In the genomic region with DNA sequence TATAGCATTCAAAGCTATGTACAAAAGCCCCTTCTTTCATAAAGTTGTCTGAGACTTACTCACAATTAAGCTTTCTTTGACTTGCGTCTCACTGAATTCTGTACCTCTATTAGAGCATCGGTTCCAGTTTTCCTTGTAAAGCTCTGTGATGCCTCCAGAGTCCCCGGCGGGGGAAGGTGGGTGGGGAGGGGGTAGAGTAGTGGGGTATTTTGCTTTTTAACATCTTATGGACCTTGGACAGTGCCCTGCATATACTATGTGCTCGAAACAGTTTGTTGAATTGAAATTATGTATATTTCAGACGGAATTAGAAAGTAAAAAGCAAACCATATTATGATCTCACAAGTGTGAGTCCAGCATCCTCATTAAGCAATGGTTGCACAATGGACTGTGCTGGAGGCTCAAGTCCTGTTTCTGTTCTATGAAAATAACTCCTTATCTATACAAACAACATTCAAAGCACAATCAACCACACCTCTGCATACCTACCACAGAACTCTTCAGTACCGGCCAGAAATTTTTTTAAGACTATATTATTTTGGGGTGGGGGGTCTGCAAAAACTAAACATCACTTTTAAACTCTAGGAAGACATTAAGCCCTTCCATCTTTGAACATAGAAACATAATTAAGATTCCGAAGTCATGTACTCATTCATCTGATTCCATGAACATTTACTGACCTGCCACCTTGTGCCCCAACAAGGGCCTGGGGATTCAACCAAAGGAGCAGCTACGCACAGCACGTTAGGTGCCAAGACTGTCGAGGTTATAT, we compare ENCODE assay signal across 8 cellular contexts. TPM values are rescaled to one million over a fixed set of nuclear protein-coding genes. Genes with fewer than 3 reads are reported as not detected.
DNase-seq lines count a peak whose midpoint lies in the region; ATAC-seq lines count a peak whose summit lies in the region.

No MANE protein-coding gene starts in this region.

- H3K27ac Mint-ChIP-seq in CD4-positive, CD25-positive, alpha-beta regulatory T cell: no peak overlapping the region

- H3K36me3 Mint-ChIP-seq in CD4-positive, CD25-positive, alpha-beta regulatory T cell: peaks cover 28% of the 10 kb centered on the region

- H3K36me3 ChIP-seq in CD4-positive, CD25-positive, alpha-beta regulatory T cell (ENCODE audit: control insufficient read depth, insufficient read depth, low read length): peaks cover 32% of the 10 kb centered on the region
- H3K36me3 ChIP-seq in duodenal mucosa (ENCODE audit: control insufficient read depth in 1 of 2, insufficient read depth in 2 of 2, low read length in 2 of 2) (peaks cover 21 to 29% of the 10 kb centered on the region in 2 donors), muscle layer of duodenum (ENCODE audit: control insufficient read depth in 1 of 2, insufficient read depth in 2 of 2, low read length in 2 of 2) (peaks cover 12 to 23% of the 10 kb centered on the region in 2 donors)

- H3K27me3 Mint-ChIP-seq in CD4-positive, CD25-positive, alpha-beta regulatory T cell: no peaks in the 10 kb centered on the region

- H3K9me3 ChIP-seq in CD4-positive, CD25-positive, alpha-beta regulatory T cell (ENCODE audit: control insufficient read depth in 2 of 2, low read length in 2 of 2): no peaks in the 10 kb centered on the region
- no peaks in the 10 kb centered on the region for H3K9me3 ChIP-seq in duodenal mucosa (ENCODE audit: control insufficient read depth in 1 of 2, low read length in 2 of 2)
- H3K9me3 ChIP-seq in muscle layer of duodenum (ENCODE audit: control insufficient read depth in 1 of 2, low read length in 2 of 2): no peaks in the 10 kb centered on the region

- no peaks in the 10 kb centered on the region for H3K27me3 ChIP-seq in CD4-positive, CD25-positive, alpha-beta regulatory T cell (ENCODE audit: control insufficient read depth, insufficient read depth, low read length)
- H3K27me3 ChIP-seq in duodenal mucosa (ENCODE audit: control insufficient read depth in 1 of 2, insufficient read depth in 2 of 2, low read length in 2 of 2): no peaks in the 10 kb centered on the region
- H3K27me3 ChIP-seq in muscle layer of duodenum (ENCODE audit: low read depth, low read length): no peaks in the 10 kb centered on the region

- peaks cover 23 to 45% (median 32%) of the 10 kb centered on the region in 4 donors for H3K4me1 Mint-ChIP-seq in CD4-positive, CD25-positive, alpha-beta regulatory T cell

- H3K9me3 Mint-ChIP-seq in CD4-positive, CD25-positive, alpha-beta regulatory T cell: peaks cover 0 to 3% (median 0%) of the 10 kb centered on the region in 7 donors

- no peak for DNase-seq in CD4-positive, CD25-positive, alpha-beta regulatory T cell
- DNase-seq in HuH-7 (ENCODE audit: low spot score) (peak; percentile 43), NCI-H1105 treated with DMSO at 0.1 percent for 48 hours (lab: John Stamatoyannopoulos, UW) (no peak), COLO829 (ENCODE audit: low spot score) (no peak)

- peak overlapping the region; percentile 83 to 99 for H3K9ac ChIP-seq in duodenal mucosa (ENCODE audit: low read depth in 1 of 2, low read length in 2 of 2)

- peaks cover 71% of the 10 kb centered on the region for H3K4me1 ChIP-seq in CD4-positive, CD25-positive, alpha-beta regulatory T cell (ENCODE audit: control insufficient read depth, insufficient read depth, low read length, poor library complexity, severe bottlenecking)
- H3K4me1 ChIP-seq in duodenal mucosa (ENCODE audit: control insufficient read depth in 1 of 2, insufficient read depth in 2 of 2, low read length in 2 of 2) (peaks cover 20 to 23% of the 10 kb centered on the region in 2 donors), muscle layer of duodenum (ENCODE audit: control insufficient read depth in 1 of 2, insufficient read depth in 2 of 2, low read length in 2 of 2) (peaks cover 10 to 19% of the 10 kb centered on the region in 2 donors)

- H3K4me3 ChIP-seq in CD4-positive, CD25-positive, alpha-beta regulatory T cell (ENCODE audit: low read depth, low read length): peak overlapping the region; percentile 100
- H3K4me3 ChIP-seq in duodenal mucosa (ENCODE audit: low read depth in 1 of 2, low read length in 2 of 2) (peak overlapping the region; percentile 91 to 99), muscle layer of duodenum (ENCODE audit: low read depth in 1 of 2, low read length in 2 of 2) (peak overlapping the region; percentile 91 to 100)

- peak overlapping the region; percentile 95 for H3K27ac ChIP-seq in CD4-positive, CD25-positive, alpha-beta regulatory T cell (ENCODE audit: insufficient read depth, low read length, poor library complexity, severe bottlenecking)
- peak overlapping the region; percentile 86 for H3K27ac ChIP-seq in duodenal mucosa (ENCODE audit: low read depth, low read length)
- H3K27ac ChIP-seq in muscle layer of duodenum (ENCODE audit: low read length): peak overlapping the region; percentile 98

- ATAC-seq in CD4-positive, CD25-positive, alpha-beta regulatory T cell (ENCODE audit: low read depth in 2 of 2): peak in 1 of 2 donors; percentile 2
- no peak for ATAC-seq in HG03135 (IDR thresholded peaks at IDR 0.05; ENCODE audit: unreplicated experiment)
- no peak for ATAC-seq in GM21367 (IDR thresholded peaks at IDR 0.05; ENCODE audit: unreplicated experiment)

- no peak overlapping the region for H3K4me3 Mint-ChIP-seq in CD4-positive, CD25-positive, alpha-beta regulatory T cell

RNA-seq across cellular contexts. Expression of a gene that starts 0.9 kb away (rescaled TPM):
- total RNA-seq in CD4-positive, CD25-positive, alpha-beta regulatory T cell: 262 TPM
- 100 to 1,000 TPM; 198 to 331 (median 274) TPM for polyA plus RNA-seq in CD4-positive, CD25-positive, alpha-beta regulatory T cell
